In genomic region chr17:27939489-27940465, GRCh38 we compare ENCODE assay signal across 16 cellular contexts. TPM values are rescaled to one million over a fixed set of nuclear protein-coding genes. Genes with fewer than 3 reads are reported as not detected.
DNase-seq lines count a peak whose midpoint lies in the region; ATAC-seq and TF ChIP-seq lines count a peak whose summit lies in the region.
"Had no signal": no experiment of that assay in that cellular context is flagged by ENCODE, and none has a peak within 500 bp of the region (broad histone marks: within the 10 kb centered on the region; RNA-seq: fewer than 3 reads in every experiment).

No MANE protein-coding gene starts in this region.

- H3K36me3 ChIP-seq in Karpas-422 (ENCODE audit: insufficient read depth, low read length): no peaks in the 10 kb centered on the region
- no peaks in the 10 kb centered on the region for H3K36me3 ChIP-seq in vagina
- H3K36me3 ChIP-seq: heart left ventricle, left ventricle myocardium inferior had no signal

- H3K9me3 ChIP-seq in Karpas-422 (ENCODE audit: low read length) (no peaks in the 10 kb centered on the region), vagina (no peaks in the 10 kb centered on the region)
- H3K9me3 ChIP-seq: heart left ventricle, SK-N-SH had no signal

- no peaks in the 10 kb centered on the region for H3K79me2 ChIP-seq in Karpas-422 (ENCODE audit: low read length)

- no peak for TF ChIP-seq CTCF in vagina (IDR thresholded peaks at IDR 0.05)

- intact Hi-C loops in vagina (cut with DNase I) (no loop called here), left cardiac atrium (cut with DNase I) (no loop called here)

- no peak for TF ChIP-seq POLR2A in vagina (IDR thresholded peaks at IDR 0.05)

- H4K20me1 ChIP-seq in Karpas-422 (ENCODE audit: insufficient read depth, low read depth, low read length): no peaks in the 10 kb centered on the region

- no peak overlapping the region for H2AFZ ChIP-seq in Karpas-422 (ENCODE audit: low read length)

- H3K4me3 ChIP-seq in Karpas-422 (ENCODE audit: low read length) (no peak overlapping the region), vagina (no peak overlapping the region)
- H3K4me3 ChIP-seq: heart left ventricle, left ventricle myocardium inferior had no signal

- H3K27me3 ChIP-seq in Karpas-422 (ENCODE audit: low read length) (no peaks in the 10 kb centered on the region; the same call in 1 of the 2 replicates), vagina (no peaks in the 10 kb centered on the region)

- H3K9ac ChIP-seq in Karpas-422 (ENCODE audit: low read length): no peak overlapping the region
- H3K9ac ChIP-seq: SK-N-SH had no signal

- no peak overlapping the region for H3K27ac ChIP-seq in Karpas-422 (ENCODE audit: low read length)
- peak overlapping the region; percentile 15 for H3K27ac ChIP-seq in angular gyrus (ENCODE audit: low read depth, low read length)
- H3K27ac ChIP-seq in vagina: no peak overlapping the region
- H3K27ac ChIP-seq: heart left ventricle, left ventricle myocardium inferior had no signal

- peak overlapping the region; percentile 31 for H3K4me2 ChIP-seq in Karpas-422 (ENCODE audit: low read depth, low read length, poor library complexity, severe bottlenecking)
- H3K4me2 ChIP-seq: SK-N-SH had no signal

- ATAC-seq in left cardiac atrium: no peak
- ATAC-seq: heart left ventricle; naive thymus-derived CD4-positive, alpha-beta T cell had no signal

- H3K4me1 ChIP-seq in Karpas-422 (ENCODE audit: low read length) (peaks cover 27% of the 10 kb centered on the region), vagina (no peaks in the 10 kb centered on the region)
- H3K4me1 ChIP-seq: heart left ventricle, left ventricle myocardium inferior had no signal

- no peaks in the 10 kb centered on the region for H3K9me2 ChIP-seq in Karpas-422 (replicated peaks; ENCODE audit: insufficient read depth, low read length)
- H3K9me2 ChIP-seq: SK-N-SH had no signal

- in situ Hi-C loops in G401 (cut with HindIII; ENCODE audit: low sequenced_read_pairs): no loop called here

- DNase-seq in COR-L47 (lab: John Stamatoyannopoulos, UW): peak; percentile 32
- peak; percentile 16 for DNase-seq in GM19238 (ENCODE audit: insufficient read length, low spot score)
- DNase-seq in Karpas-422: peak; percentile 59
- DNase-seq in G401 (ENCODE audit: low spot score): no peak
- no peak for DNase-seq in H4 (ENCODE audit: low spot score)
- no peak for DNase-seq in vagina (ENCODE audit: extremely low spot score in 2 of 2)
- DNase-seq in left cardiac atrium: no peak
- DNase-seq: activated CD4-positive, CD25-positive, alpha-beta regulatory T cell; activated CD8-positive, alpha-beta memory T cell treated with anti-CD3 and anti-CD28 coated beads, Interleukin-2, amount 50 U/mL, for 48 hours; heart left ventricle; left ventricle myocardium inferior; naive thymus-derived CD4-positive, alpha-beta T cell; NCI-H1105; NCI-H774; SK-N-SH had no signal

RNA-seq across cellular contexts. Expression of gene LYRM9, which starts 46.6 kb away (rescaled TPM):
- total RNA-seq in Karpas-422 (2014; rRNA removed; shearing (Covaris generic); ENCODE audit: low replicate concordance): 0.97 and 3.2 TPM in 2 replicates
- 5.9 and 8.2 TPM in 2 replicates for total RNA-seq in G401 (2014; rRNA removed; shearing (Covaris generic))
- 3.3 and 3.9 TPM in 2 replicates for total RNA-seq in H4 (2014; rRNA removed; shearing (Covaris generic))
- total RNA-seq in vagina (4.2 TPM), left cardiac atrium (1 to 10 TPM; 5.7 to 8.7 TPM)

Comparison
In these comparisons a context has a peak if more than half of its experiments do, and no peak if none do; other contexts are left out.
1. DNase-seq: peak in COR-L47 (single experiment), GM19238 (single experiment) and Karpas-422 (single experiment); none in G401 (single experiment), H4 (single experiment), vagina (0 of 2) and left cardiac atrium (single experiment).